Comparison of ENCODE assay signal across 8 cellular contexts in genomic region chr19:38263696-38264485, GRCh38. TPM values are rescaled to one million over a fixed set of nuclear protein-coding genes. Genes with fewer than 3 reads are reported as not detected.
DNase-seq lines count a peak whose midpoint lies in the region; ATAC-seq, FAIRE-seq and TF ChIP-seq lines count a peak whose summit lies in the region.

No MANE protein-coding gene starts in this region.

- peak; percentile 75 for ATAC-seq in HG03354 (IDR thresholded peaks at IDR 0.05; ENCODE audit: poor library complexity, severe bottlenecking, unreplicated experiment)
- peak; percentile 71 for ATAC-seq in aorta (ENCODE audit: low FRiP score)

- DNase-seq in DMS153 (lab: John Stamatoyannopoulos, UW) (peak; percentile 93), RCC 7860 (ENCODE audit: low spot score) (peak; percentile 92), left ventricle myocardium inferior (no peak), renal cortical epithelial cell (ENCODE audit: low read depth) (peak; percentile 90), aorta (peak; percentile 84 to 86), WERI-Rb-1 (no peak)
- peak; percentile 71 for DNase-seq in activated naive CD4-positive, alpha-beta T cell treated with anti-CD3 and anti-CD28 coated beads, Interleukin-2, amount 50 U/mL, for 16 hours

- TF ChIP-seq CTCF in left ventricle myocardium inferior (IDR thresholded peaks at IDR 0.05; ENCODE audit: borderline replicate concordance) = no peak
- no peak for TF ChIP-seq CTCF in WERI-Rb-1 (IDR thresholded peaks at IDR 0.05; ENCODE audit: low read depth, low read length)

- WGBS in aorta, 2 donors = 5 to 10% methylated on average over 14 to 33 of the region's 33 CpGs

- FAIRE-seq in RCC 7860 (lab: Jason Lieb, UNC) = peak; percentile 83

- H3K9me3 ChIP-seq in left ventricle myocardium inferior (replicated peaks) (no peaks in the 10 kb centered on the region), aorta (ENCODE audit: control insufficient read depth, low read length) (no peaks in the 10 kb centered on the region), WERI-Rb-1 (ENCODE audit: severe bottlenecking) (no peaks in the 10 kb centered on the region)

- intact Hi-C loops in left ventricle myocardium inferior (cut with micrococcal nuclease) = no loop called here
- intact Hi-C loops in aorta (cut with DNase I) = loop anchor here in 1 of 2 donors (2.0 kb wide), 1 partner anchor 15 kb away; no protein-coding TSS in a partner anchor

- H3K27me3 ChIP-seq in left ventricle myocardium inferior (ENCODE audit: low read depth) = peaks cover 11% of the 10 kb centered on the region
- H3K27me3 ChIP-seq in aorta (ENCODE audit: control insufficient read depth in 1 of 2, insufficient read depth in 2 of 2, low read length in 1 of 2) = no peaks in the 10 kb centered on the region
- no peaks in the 10 kb centered on the region for H3K27me3 ChIP-seq in WERI-Rb-1 (ENCODE audit: insufficient read depth, low read depth, severe bottlenecking)

- peak overlapping the region; percentile 37 for H3K27ac ChIP-seq in left ventricle myocardium inferior (replicated peaks)
- H3K27ac ChIP-seq in aorta (ENCODE audit: low read depth in 1 of 2, low read length in 2 of 2) = peak overlapping the region; percentile 91 to 95
- no peak overlapping the region for H3K27ac ChIP-seq in WERI-Rb-1

- H3K4me1 ChIP-seq in left ventricle myocardium inferior = peaks cover 13% of the 10 kb centered on the region
- H3K4me1 ChIP-seq in aorta (ENCODE audit: control insufficient read depth in 1 of 2, insufficient read depth in 2 of 2, low read length in 2 of 2) = peaks cover 0 to 3% of the 10 kb centered on the region in 2 donors

- H3K4me3 ChIP-seq in left ventricle myocardium inferior = peak overlapping the region; percentile 72
- H3K4me3 ChIP-seq in aorta (ENCODE audit: low read length in 2 of 2) = peak overlapping the region; percentile 43 to 59
- H3K4me3 ChIP-seq in WERI-Rb-1 (ENCODE audit: low read depth, low read length) = no peak overlapping the region

- H3K36me3 ChIP-seq in left ventricle myocardium inferior (no peaks in the 10 kb centered on the region), aorta (ENCODE audit: control insufficient read depth in 1 of 2, insufficient read depth in 2 of 2, low read length in 1 of 2) (no peaks in the 10 kb centered on the region), WERI-Rb-1 (no peaks in the 10 kb centered on the region)

RNA-seq across cellular contexts. Expression of gene SPINT2, which starts 0.5 kb away (rescaled TPM):
- total RNA-seq in left ventricle myocardium inferior (6.8 TPM), renal cortical epithelial cell (535 and 1,121 TPM in 2 replicates), aorta (100 to 1,000 TPM; 146 to 155 TPM)
- 100 to 1,000 TPM; 238 to 292 TPM for polyA plus RNA-seq in aorta

RNA-seq across cellular contexts. Expression of gene PPP1R14A, which starts 7.7 kb away (rescaled TPM):
- 33.3 TPM for total RNA-seq in left ventricle myocardium inferior
- 0.75 and 4.5 TPM in 2 replicates for total RNA-seq in renal cortical epithelial cell
- 100 to 1,000 TPM; 306 to 783 TPM for total RNA-seq in aorta
- 1,000 to 10,000 TPM; 1,120 to 1,551 TPM for polyA plus RNA-seq in aorta

RNA-seq across cellular contexts. Expression of gene DPF1, which starts 39.9 kb away (rescaled TPM):
- 0.49 TPM for total RNA-seq in left ventricle myocardium inferior
- total RNA-seq in renal cortical epithelial cell = 0.10 TPM in 1 of 2 replicates, not detected in the other
- 1 to 10 TPM; 1.3 to 2.1 TPM for total RNA-seq in aorta
- polyA plus RNA-seq in aorta = under 1 TPM in 1 of 2 donors, not detected in 1; 0.72 TPM

RNA-seq across cellular contexts. Expression of gene C19orf33, which starts 40.2 kb away (rescaled TPM):
- total RNA-seq in left ventricle myocardium inferior (1.6 TPM), renal cortical epithelial cell (1.7 and 148 TPM in 2 replicates), aorta (1 to 10 TPM; 2.0 to 2.2 TPM)
- polyA plus RNA-seq in aorta = 100 to 1,000 TPM in 1 of 2 donors, 10 to 100 TPM in 1; 22.7 to 259 TPM

RNA-seq across cellular contexts. Expression of gene YIF1B, which starts 51.9 kb away (rescaled TPM):
- total RNA-seq in left ventricle myocardium inferior (33.0 TPM), renal cortical epithelial cell (51.3 and 72.8 TPM in 2 replicates), aorta (10 to 100 TPM; 19.5 to 25.8 TPM)
- 10 to 100 TPM; 24.9 to 75.9 TPM for polyA plus RNA-seq in aorta

Comparison
In these comparisons a context has a peak if more than half of its experiments do, and no peak if none do; other contexts are left out.
1. DNase-seq: peak in DMS153 (single experiment), RCC 7860 (single experiment), activated naive CD4-positive, alpha-beta T cell treated with anti-CD3 and anti-CD28 coated beads, Interleukin-2, amount 50 U/mL, for 16 hours (single experiment), renal cortical epithelial cell (single experiment) and aorta (2 of 2); none in left ventricle myocardium inferior (single experiment) and WERI-Rb-1 (single experiment).
2. RNA of gene SPINT2, which starts 0.5 kb away (total RNA-seq): 535 to 1,121 TPM in renal cortical epithelial cell and 146 to 155 TPM in aorta; 6.8 TPM in left ventricle myocardium inferior (single experiment); every median in the first group is over 10 times any median in the second.